26 cellular contexts compared by ENCODE assay signal in the genomic region with DNA sequence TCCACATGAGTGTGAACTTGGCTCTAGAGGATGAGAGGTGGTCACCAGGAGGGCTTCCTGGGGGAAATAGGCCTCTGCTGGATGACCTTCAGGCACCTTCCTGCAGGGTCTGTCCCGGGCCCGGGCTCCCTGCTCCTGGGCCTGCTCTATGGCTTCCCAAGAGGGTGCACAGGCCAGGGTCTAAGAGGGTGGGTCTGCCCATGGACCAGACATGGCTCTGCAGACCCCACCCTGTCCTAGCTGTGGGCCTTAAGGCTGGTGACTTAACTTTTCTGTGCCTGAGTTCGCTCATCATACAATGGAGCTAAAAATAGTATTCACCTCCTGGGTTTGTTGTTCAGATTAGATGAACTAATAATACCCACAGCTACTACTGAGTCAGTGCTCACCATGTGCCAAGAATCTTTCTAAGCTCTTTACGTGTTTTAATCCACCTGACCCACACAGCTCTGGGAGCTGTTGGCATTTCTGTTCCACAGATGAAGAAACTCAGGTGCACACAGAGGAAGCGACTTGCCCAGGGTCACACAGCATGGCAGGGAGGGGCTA. TPM values are rescaled to one million over a fixed set of nuclear protein-coding genes. Genes with fewer than 3 reads are reported as not detected.
A peak's percentile ranks its signal among the peaks of the same experiment; 100 is the strongest.
DNase-seq lines count a peak whose midpoint lies in the region; ATAC-seq and TF ChIP-seq lines count a peak whose summit lies in the region.
"Had no signal": no experiment of that assay in that cellular context is flagged by ENCODE, and none has a peak within 500 bp of the region (broad histone marks: within the 10 kb centered on the region; RNA-seq: fewer than 3 reads in every experiment).

No MANE protein-coding gene starts in this region.

- no peak overlapping the region for H2BK5ac ChIP-seq in trophoblast cell (ENCODE audit: low read depth, low read length, poor library complexity)

- H3K79me1 ChIP-seq in trophoblast cell (ENCODE audit: low read length): no peaks in the 10 kb centered on the region

- no peak overlapping the region for H4K12ac ChIP-seq in trophoblast cell (ENCODE audit: low read depth, low read length)

- H3K23ac ChIP-seq in trophoblast cell (ENCODE audit: low read length): no peak overlapping the region

- no peak overlapping the region for H3K4me3 ChIP-seq in heart left ventricle
- no peak overlapping the region for H3K4me3 ChIP-seq in left ventricle myocardium inferior
- H3K4me3 ChIP-seq in brain microvascular endothelial cell (ENCODE audit: low read depth, low read length): no peak overlapping the region
- H3K4me3 ChIP-seq in trophoblast cell (ENCODE audit: low read depth, low read length): no peak overlapping the region
- H3K4me3 ChIP-seq in gastroesophageal sphincter: no peak overlapping the region
- H3K4me3 ChIP-seq: A549, cardiac muscle cell, SK-N-MC, tibial artery had no signal

- no peak overlapping the region for H3K27ac ChIP-seq in heart left ventricle
- no peak overlapping the region for H3K27ac ChIP-seq in left ventricle myocardium inferior (replicated peaks)
- H3K27ac ChIP-seq in brain microvascular endothelial cell: no peak overlapping the region
- no peak overlapping the region for H3K27ac ChIP-seq in trophoblast cell (ENCODE audit: low read depth, low read length)
- no peak overlapping the region for H3K27ac ChIP-seq in gastroesophageal sphincter
- H3K27ac ChIP-seq: A549, cardiac muscle cell, SK-N-MC, tibial artery had no signal

- no peak overlapping the region for H3K4me2 ChIP-seq in trophoblast cell (ENCODE audit: low read length)
- H3K4me2 ChIP-seq: A549 had no signal

- 51 to 68% (median 59%) methylated on average over 4 to 5 of the region's 5 CpGs for WGBS in heart left ventricle, 4 donors
- WGBS in trophoblast cell (ENCODE audit: extremely low coverage, insufficient coverage, insufficient read length): no CpG with 5 or more reads among the region's 5 CpGs
- WGBS in gastroesophageal sphincter (ENCODE audit: low coverage in 1 of 2), 2 donors: 40 to 60% methylated on average over 1 of the region's 5 CpGs

- H3K27me3 ChIP-seq in heart left ventricle: peaks cover 0 to 4% (median 0%) of the 10 kb centered on the region in 9 donors
- H3K27me3 ChIP-seq in left ventricle myocardium inferior (ENCODE audit: low read depth): peaks cover 19% of the 10 kb centered on the region
- H3K27me3 ChIP-seq in brain microvascular endothelial cell (replicated peaks): peaks cover 2% of the 10 kb centered on the region
- no peaks in the 10 kb centered on the region for H3K27me3 ChIP-seq in trophoblast cell (ENCODE audit: insufficient read depth, low read length)
- peaks cover 22% of the 10 kb centered on the region for H3K27me3 ChIP-seq in gastroesophageal sphincter

- in situ Hi-C loops in brain microvascular endothelial cell (cut with HindIII; ENCODE audit: low pct_ligation_motif_present, low sequenced_read_pairs): no loop called here

- TF ChIP-seq POLR2A in heart left ventricle (IDR thresholded peaks at IDR 0.05) (no peak), gastroesophageal sphincter (IDR thresholded peaks at IDR 0.05) (no peak)

- no peaks in the 10 kb centered on the region for H3K79me2 ChIP-seq in trophoblast cell (ENCODE audit: control insufficient read depth, insufficient read depth, low read length, poor library complexity)

- no peak overlapping the region for H2BK12ac ChIP-seq in trophoblast cell (ENCODE audit: low read length)

- no peak overlapping the region for H3K14ac ChIP-seq in trophoblast cell (ENCODE audit: low read length)

- no peak overlapping the region for H2AFZ ChIP-seq in trophoblast cell (ENCODE audit: insufficient read depth, low read length, poor library complexity)

- H3K9me3 ChIP-seq in heart left ventricle (no peaks in the 10 kb centered on the region), left ventricle myocardium inferior (replicated peaks) (no peaks in the 10 kb centered on the region), trophoblast cell (ENCODE audit: insufficient read depth, low read depth, low read length) (peaks cover 3% of the 10 kb centered on the region), gastroesophageal sphincter (no peaks in the 10 kb centered on the region)
- H3K9me3 ChIP-seq: A549, Caco-2, tibial artery had no signal

- H2BK120ac ChIP-seq in trophoblast cell (ENCODE audit: insufficient read depth, low read length, poor library complexity): no peak overlapping the region

- H3K18ac ChIP-seq in trophoblast cell (ENCODE audit: low read length): no peak overlapping the region

- H3K4me1 ChIP-seq in heart left ventricle (peaks cover 0 to 12% (median 5%) of the 10 kb centered on the region in 12 donors), left ventricle myocardium inferior (peaks cover 14% of the 10 kb centered on the region), trophoblast cell (ENCODE audit: control insufficient read depth in 1 of 2, insufficient read depth in 2 of 2, low read length in 2 of 2) (no peaks in the 10 kb centered on the region), gastroesophageal sphincter (no peaks in the 10 kb centered on the region)
- H3K4me1 ChIP-seq: Caco-2, tibial artery had no signal

- H3K4ac ChIP-seq in trophoblast cell (ENCODE audit: low read depth, low read length): no peak overlapping the region

- H3K9ac ChIP-seq in trophoblast cell (ENCODE audit: low read length): no peak overlapping the region

- H2AK5ac ChIP-seq in trophoblast cell (ENCODE audit: low read length): no peak overlapping the region

- intact Hi-C loops in heart left ventricle (cut with DNase I) (no loop called here), left ventricle myocardium inferior (cut with micrococcal nuclease) (no loop called here), left ventricle myocardium superior (cut with micrococcal nuclease) (no loop called here)

- no peak for TF ChIP-seq EP300 in gastroesophageal sphincter (IDR thresholded peaks at IDR 0.05)

- DNase-seq in heart left ventricle (peak in 1 of 5 donors; percentile 55), left ventricle myocardium inferior (no peak), brain microvascular endothelial cell (peak; percentile 16), left ventricle myocardium superior (no peak), Ammon's horn (ENCODE audit: low spot score) (no peak), GM03348 (ENCODE audit: low spot score) (no peak), trophoblast cell (no peak)
- DNase-seq: activated CD4-positive, alpha-beta T cell treated with anti-CD3 and anti-CD28 coated beads for 4 hours; activated CD8-positive, alpha-beta memory T cell treated with anti-CD3 and anti-CD28 coated beads for 24 hours; activated gamma-delta T cell; activated T-cell treated with anti-CD3 and anti-CD28 coated beads, Interleukin-2, amount 50 U/mL, for 1 hour; C1 segment of cervical spinal cord; Caco-2; DMS79; hypothalamus; MM.1S; NCI-H1436; NCI-H2107; nephron progenitor cell; stimulated activated naive CD8-positive, alpha-beta T cell treated with anti-CD3 and anti-CD28 coated beads, Interleukin-15, amount 100 ng/mL, for 72 hours; T-helper 17 cell; tibial artery had no signal

- H3K36me3 ChIP-seq in heart left ventricle (no peaks in the 10 kb centered on the region), left ventricle myocardium inferior (no peaks in the 10 kb centered on the region), brain microvascular endothelial cell (replicated peaks) (no peaks in the 10 kb centered on the region), trophoblast cell (ENCODE audit: control insufficient read depth in 1 of 2, insufficient read depth in 2 of 2, low read length in 2 of 2) (no peaks in the 10 kb centered on the region), gastroesophageal sphincter (no peaks in the 10 kb centered on the region)
- H3K36me3 ChIP-seq: cardiac muscle cell, tibial artery had no signal

- ATAC-seq in heart left ventricle (peak; percentile 54 to 85 (median 69)), left ventricle myocardium superior (peak; percentile 82), gastroesophageal sphincter (no peak)
- ATAC-seq: A549; stimulated activated naive CD8-positive, alpha-beta T cell treated with anti-CD3 and anti-CD28 coated beads, Interleukin-15, amount 100 ng/mL, for 72 hours; T-helper 17 cell had no signal

- TF ChIP-seq CTCF in heart left ventricle (IDR thresholded peaks at IDR 0.05): no peak
- TF ChIP-seq CTCF in left ventricle myocardium inferior (IDR thresholded peaks at IDR 0.05; ENCODE audit: borderline replicate concordance): no peak
- TF ChIP-seq CTCF in brain microvascular endothelial cell (IDR thresholded peaks at IDR 0.05; ENCODE audit: low read depth, low read length, missing control alignments): no peak
- no peak for TF ChIP-seq CTCF in gastroesophageal sphincter (IDR thresholded peaks at IDR 0.05)

- H4K8ac ChIP-seq in trophoblast cell (ENCODE audit: low read depth, low read length): no peak overlapping the region

- H4K91ac ChIP-seq in trophoblast cell (ENCODE audit: low read depth, low read length): no peak overlapping the region

RNA-seq across cellular contexts. Expression of a gene that starts 14.4 kb away (rescaled TPM):
- total RNA-seq in heart left ventricle: 10 to 100 TPM in 1 of 9 donors, 1 to 10 TPM in 6, under 1 TPM in 2; 0.70 to 38.0 (median 2.0) TPM
- 1 to 10 TPM; 2.8 to 7.8 TPM for polyA plus RNA-seq in heart left ventricle
- total RNA-seq in left ventricle myocardium inferior: 3.2 TPM
- 2.8 TPM for total RNA-seq in left ventricle myocardium superior
- 0.10 and 0.15 TPM in 2 replicates for polyA plus RNA-seq in trophoblast cell (2013)
- 1 to 10 TPM in 3 of 4 donors, under 1 TPM in 1; 0.31 to 8.4 (median 3.4) TPM for total RNA-seq in gastroesophageal sphincter
- total RNA-seq: cardiac muscle cell, T-helper 17 cell had no signal
- polyA plus RNA-seq: cardiac muscle cell had no signal
